In the genomic region with DNA sequence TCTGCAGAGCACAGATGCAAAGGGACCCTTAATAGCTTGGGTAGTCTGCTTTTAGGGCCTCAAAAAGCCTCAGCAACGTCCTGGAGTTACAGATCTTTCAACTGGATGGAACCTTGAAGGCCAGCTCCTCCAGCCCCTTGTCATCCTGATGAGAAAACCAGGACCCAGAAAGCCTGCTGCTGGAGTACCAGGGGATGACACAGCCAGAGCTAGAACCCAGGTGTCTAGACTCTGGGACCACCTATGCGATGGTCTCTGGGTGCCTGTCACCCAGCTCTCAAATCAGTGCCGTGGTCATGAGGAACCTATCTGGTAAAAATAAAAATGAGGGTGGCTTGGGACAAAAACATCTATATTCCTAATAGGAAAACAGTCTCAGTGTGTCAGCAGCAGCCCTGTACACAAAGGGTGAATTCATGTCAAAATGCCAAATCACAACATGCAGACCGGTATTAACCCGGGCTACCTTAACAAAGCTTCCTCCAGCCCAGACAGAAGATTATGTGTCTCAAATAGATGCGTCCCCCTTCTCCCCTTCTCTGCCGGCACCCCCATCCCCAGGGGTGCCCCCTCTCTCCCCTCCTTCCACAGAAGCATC, we compare ENCODE assay signal across 8 cellular contexts. TPM values are rescaled to one million over a fixed set of nuclear protein-coding genes. Genes with fewer than 3 reads are reported as not detected.
A peak's percentile ranks its signal among the peaks of the same experiment; 100 is the strongest.
DNase-seq lines count a peak whose midpoint lies in the region; ATAC-seq and TF ChIP-seq lines count a peak whose summit lies in the region.

No MANE protein-coding gene starts in this region.

- H3K36me3 Mint-ChIP-seq in CD4-positive, alpha-beta T cell (ENCODE audit: low read depth), result peaks cover 57% of the 10 kb centered on the region
- H3K36me3 Mint-ChIP-seq in osteocyte (ENCODE audit: unreplicated experiment), result peaks cover 41% of the 10 kb centered on the region

- H3K4me3 Mint-ChIP-seq in CD4-positive, alpha-beta T cell, result peak overlapping the region; percentile 85
- H3K4me3 Mint-ChIP-seq in osteocyte (ENCODE audit: unreplicated experiment), result peak overlapping the region; percentile 61

- TF ChIP-seq CTCF in CD4-positive, alpha-beta T cell (IDR thresholded peaks at IDR 0.05), result no peak
- no peak for TF ChIP-seq CTCF in fibroblast of mammary gland (conservative IDR thresholded peaks at IDR 0.05; ENCODE audit: control insufficient read depth, insufficient read depth, low read depth, low read length)
- no peak for TF ChIP-seq CTCF in osteocyte (IDR thresholded peaks at IDR 0.05)

- no peaks in the 10 kb centered on the region for H3K9me3 Mint-ChIP-seq in CD4-positive, alpha-beta T cell
- no peaks in the 10 kb centered on the region for H3K9me3 Mint-ChIP-seq in osteocyte (ENCODE audit: unreplicated experiment)

- peak overlapping the region; percentile 74 for H3K27ac Mint-ChIP-seq in CD4-positive, alpha-beta T cell
- H3K27ac Mint-ChIP-seq in osteocyte (ENCODE audit: unreplicated experiment), result peak overlapping the region; percentile 95

- H3K27me3 ChIP-seq in CD4-positive, alpha-beta T cell (ENCODE audit: control insufficient read depth, insufficient read depth, low read length), result no peaks in the 10 kb centered on the region

- H3K36me3 ChIP-seq in SK-N-MC (ENCODE audit: insufficient read depth, low read length), result peaks cover 15% of the 10 kb centered on the region; the same call in 1 of the 2 replicates

- intact Hi-C loops in CD4-positive, alpha-beta T cell (cut with DNase I, micrococcal nuclease), result loop anchor here in 1 of 2 experiments (10.0 kb wide), 1 partner anchor 52 kb away; no protein-coding TSS in a partner anchor

- no peak overlapping the region for H3K27ac ChIP-seq in CD4-positive, alpha-beta T cell (ENCODE audit: low read depth, low read length)
- H3K27ac ChIP-seq in SK-N-MC, result peak overlapping the region; percentile 91

- peaks cover 79% of the 10 kb centered on the region for H3K4me1 Mint-ChIP-seq in CD4-positive, alpha-beta T cell (ENCODE audit: low read depth)
- H3K4me1 Mint-ChIP-seq in osteocyte (ENCODE audit: unreplicated experiment), result peaks cover 77% of the 10 kb centered on the region

- DNase-seq in CD4-positive, alpha-beta T cell, result no peak
- DNase-seq in SK-N-MC (ENCODE audit: low read depth, low spot score) (no peak), fibroblast of mammary gland (ENCODE audit: low read depth) (no peak), osteocyte (ENCODE audit: extremely low spot score, unreplicated experiment) (no peak), medulla oblongata (ENCODE audit: extremely low spot score) (no peak), NCI-H2227 treated with DMSO at 0.1 percent for 48 hours (lab: John Stamatoyannopoulos, UW) (no peak)

- H3K27me3 Mint-ChIP-seq in CD4-positive, alpha-beta T cell, result no peaks in the 10 kb centered on the region
- no peaks in the 10 kb centered on the region for H3K27me3 Mint-ChIP-seq in osteocyte (ENCODE audit: unreplicated experiment)

- H3K4me3 ChIP-seq in SK-N-MC, result peak overlapping the region; percentile 58
- peak overlapping the region; percentile 13 for H3K4me3 ChIP-seq in fibroblast of mammary gland (ENCODE audit: control insufficient read depth, low read depth, low read length)

- CTCF ChIA-PET in CD4-positive, alpha-beta T cell (lab: Charles Lee), result interaction anchor here (1.0 kb wide), 1 partner anchor 9 kb away, joined by 3 read pairs; no protein-coding TSS in a partner anchor

- no peak for ATAC-seq in CD4-positive, alpha-beta T cell (ENCODE audit: poor library complexity)
- ATAC-seq in HG03175 (IDR thresholded peaks at IDR 0.05; ENCODE audit: unreplicated experiment), result no peak
- ATAC-seq in HG02973 (IDR thresholded peaks at IDR 0.05; ENCODE audit: unreplicated experiment), result no peak

- no peak overlapping the region for H3K9ac ChIP-seq in SK-N-MC (ENCODE audit: insufficient read length)

- POLR2A ChIA-PET in CD4-positive, alpha-beta T cell (lab: Charles Lee), result interaction anchor here (1.1 to 3.9 kb wide), 3 partner anchors 19 to 35 kb away, joined by 3 to 20 read pairs (median 13); no protein-coding TSS in a partner anchor

- no peaks in the 10 kb centered on the region for H3K9me3 ChIP-seq in CD4-positive, alpha-beta T cell (ENCODE audit: control insufficient read depth, low read length)
- H3K9me3 ChIP-seq in SK-N-MC (ENCODE audit: low read depth, low read length), result no peaks in the 10 kb centered on the region

RNA-seq across cellular contexts. Expression of gene SMAD7, which starts 28.5 kb away (rescaled TPM):
- 100 to 1,000 TPM; 244 to 254 TPM for total RNA-seq in CD4-positive, alpha-beta T cell
- 53.6 and 55.8 TPM in 2 replicates for total RNA-seq in osteocyte
